In the genomic region with DNA sequence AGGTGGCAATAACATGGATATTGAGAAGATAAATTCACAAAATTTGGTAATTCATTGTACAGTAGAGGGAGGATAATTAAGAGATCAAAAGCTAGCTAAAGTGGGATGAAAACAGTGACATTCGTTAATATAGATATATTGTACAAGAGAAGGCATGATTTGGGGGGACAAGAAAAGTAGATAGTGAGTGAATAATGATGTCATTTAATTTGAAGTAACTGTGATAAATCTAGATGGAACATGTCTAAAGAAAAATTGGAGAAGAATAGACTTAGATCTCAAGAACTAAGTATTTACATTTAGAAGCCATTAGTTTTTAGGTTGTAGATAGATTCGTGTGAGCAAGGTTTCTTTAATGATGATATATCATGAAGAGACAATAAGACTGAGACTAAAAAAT, we compare ENCODE assay signal across 34 cellular contexts.
"Had no signal": no experiment of that assay in that cellular context is flagged by ENCODE, and none has a peak within 500 bp of the region (broad histone marks: within the 10 kb centered on the region; RNA-seq: fewer than 3 reads in every experiment).

No MANE protein-coding gene starts in this region.

- DNase-seq: Karpas-422, Kasumi-1, MG63, MM.1S, MV-4-11, NCI-H1048, NCI-H1092, NCI-H1092 treated with DMSO at 0.1 percent for 48 hours, NCI-H1105, NCI-H1105 treated with DMSO at 0.1 percent for 48 hours, NCI-H1417, NCI-H1417 treated with DMSO at 0.1 percent for 48 hours, NCI-H1436, NCI-H1436 treated with DMSO at 0.1 percent for 48 hours, NCI-H146, NCI-H1694, NCI-H1694 treated with DMSO at 0.1 percent for 48 hours, NCI-H187, NCI-H187 treated with DMSO at 0.1 percent for 48 hours, NCI-H1930, NCI-H2029, NCI-H2029 treated with DMSO at 0.1 percent for 48 hours, NCI-H2081, NCI-H2081 treated with DMSO at 0.1 percent for 48 hours, NCI-H2107, NCI-H2171, NCI-H2227 treated with DMSO at 0.1 percent for 48 hours, NCI-H226, NCI-H345, NCI-H446, NCI-H446 treated with DMSO at 0.1 percent for 48 hours, NCI-H510A, NCI-H510A treated with DMSO at 0.1 percent for 48 hours, NCI-H524 had no signal

- H3K9me3 ChIP-seq: MG63 had no signal

- H3K36me3 ChIP-seq: MG63 had no signal

- H3K27me3 ChIP-seq: MG63 had no signal

- H3K4me3 ChIP-seq: MG63 had no signal
